ENCODE assay signal across 28 cellular contexts in the genomic region with DNA sequence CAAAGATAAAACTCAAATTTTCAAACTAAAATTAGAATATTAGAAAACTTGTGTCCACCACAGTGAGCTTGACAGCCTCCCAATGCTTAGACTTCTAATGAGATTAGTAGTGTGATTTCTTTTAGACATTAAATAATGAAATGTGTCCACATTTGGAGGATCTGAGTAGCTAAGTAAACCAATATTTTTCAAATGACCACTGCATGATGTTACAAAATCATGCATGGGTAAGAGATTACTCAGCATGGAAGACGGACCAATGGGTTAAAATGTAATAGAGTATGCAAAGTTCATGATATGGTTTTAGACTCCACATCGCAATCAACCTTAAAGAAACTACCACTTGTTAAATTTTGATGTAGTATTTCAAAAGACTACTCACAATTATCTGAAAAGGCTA.
DNase-seq lines count a peak whose midpoint lies in the region; ATAC-seq, FAIRE-seq and TF ChIP-seq lines count a peak whose summit lies in the region.
"Had no signal": no experiment of that assay in that cellular context is flagged by ENCODE, and none has a peak within 500 bp of the region (broad histone marks: within the 10 kb centered on the region; RNA-seq: fewer than 3 reads in every experiment).

No MANE protein-coding gene starts in this region.

- H3K36me3 ChIP-seq in ACC112 (ENCODE audit: insufficient read depth, low read length) (no peaks in the 10 kb centered on the region), pancreas (no peaks in the 10 kb centered on the region)
- H3K36me3 ChIP-seq: tibial nerve had no signal

- H3K4me3 Mint-ChIP-seq in activated CD4-positive, alpha-beta memory T cell treated with anti-CD3 and anti-CD28 coated beads for 36 hours = no peak overlapping the region
- H3K4me3 Mint-ChIP-seq: activated B cell treated with CpG ODN at 0.5 μM for 24 hours; activated CD4-positive, alpha-beta memory T cell treated with anti-CD3 and anti-CD28 coated beads, Interleukin-2, amount 10 ng/mL, durations not matched to agents 7 days and 5 days; naive B cell; stimulated activated naive CD8-positive, alpha-beta T cell treated with anti-CD3 and anti-CD28 coated beads, Interleukin-15, Interleukin-2, amounts not matched to agents 100 ng/mL and 50 ng/mL, for 24 hours had no signal

- TF ChIP-seq CTCF in cardiac fibroblast (IDR thresholded peaks at IDR 0.05; ENCODE audit: low read depth, low read length) (no peak), pancreas (IDR thresholded peaks at IDR 0.05) (no peak)

- 70 to 78% methylated on average over 2 of the region's 2 CpGs for WGBS in pancreas, 2 donors

- no peak for ATAC-seq in pancreas
- ATAC-seq: esophagus mucosa, left colon, SK-N-SH treated with all-trans-retinoic acid at 6 μM for 48 hours had no signal

- no peak overlapping the region for H3K4me3 ChIP-seq in ACC112 (ENCODE audit: low read depth, low read length)
- no peak overlapping the region for H3K4me3 ChIP-seq in cardiac fibroblast (replicated peaks in 1 of 2; ENCODE audit: low read depth in 2 of 2, low read length in 2 of 2)
- no peak overlapping the region for H3K4me3 ChIP-seq in pancreas
- H3K4me3 ChIP-seq: MG63, tibial nerve had no signal

- DNase-seq in HS-5 (ENCODE audit: low read depth) (peak; percentile 81), cardiac fibroblast (ENCODE audit: low read depth in 2 of 2) (peak; percentile 29 to 88), iris pigment epithelial cell (ENCODE audit: low read depth) (peak; percentile 90), NCI-H345 treated with DMSO at 0.1 percent for 48 hours (lab: John Stamatoyannopoulos, UW; ENCODE audit: unreplicated experiment) (no peak), pancreas (no peak), NCI-H146 (lab: John Stamatoyannopoulos, UW) (no peak)
- no peak for DNase-seq in activated CD4-positive, alpha-beta memory T cell treated with anti-CD3 and anti-CD28 coated beads for 36 hours
- DNase-seq: activated B cell treated with CpG ODN at 0.5 μM for 24 hours; activated CD4-positive, alpha-beta memory T cell treated with anti-CD3 and anti-CD28 coated beads, Interleukin-2, amount 10 ng/mL, durations not matched to agents 7 days and 5 days; activated effector memory CD4-positive, alpha-beta T cell treated with anti-CD3 and anti-CD28 coated beads, Interleukin-2, amount 50 U/mL, for 16 hours; C1 segment of cervical spinal cord; Calu3; caudate nucleus; head of caudate nucleus; left colon; mesendoderm; MG63; naive B cell; NCI-H1417 treated with DMSO at 0.1 percent for 48 hours; NCI-H526; stimulated activated CD4-positive, alpha-beta T cell treated with anti-CD3 and anti-CD28 coated beads, Interleukin-12 subunit alpha, Interleukin-12 subunit beta, amount 100 ng/mL, for 4 hours had no signal

- CTCF ChIA-PET in activated CD4-positive, alpha-beta memory T cell treated with anti-CD3 and anti-CD28 coated beads for 36 hours (lab: Charles Lee) = interaction anchor here (1.2 kb wide), 2 partner anchors 9 to 120 kb away, joined by 3 to 4 read pairs; no protein-coding TSS in a partner anchor

- peak overlapping the region; percentile 60 for H3K27ac ChIP-seq in ACC112 (ENCODE audit: low read depth, low read length)
- no peak overlapping the region for H3K27ac ChIP-seq in pancreas
- H3K27ac ChIP-seq: RWPE1, tibial nerve had no signal

- H3K4me1 Mint-ChIP-seq in activated CD4-positive, alpha-beta memory T cell treated with anti-CD3 and anti-CD28 coated beads for 36 hours (ENCODE audit: low read depth) = no peaks in the 10 kb centered on the region
- H3K4me1 Mint-ChIP-seq: activated B cell treated with CpG ODN at 0.5 μM for 24 hours; activated CD4-positive, alpha-beta memory T cell treated with anti-CD3 and anti-CD28 coated beads, Interleukin-2, amount 10 ng/mL, durations not matched to agents 7 days and 5 days had no signal

- H3K27ac Mint-ChIP-seq in activated CD4-positive, alpha-beta memory T cell treated with anti-CD3 and anti-CD28 coated beads for 36 hours = no peak overlapping the region
- H3K27ac Mint-ChIP-seq: activated B cell treated with CpG ODN at 0.5 μM for 24 hours; activated CD4-positive, alpha-beta memory T cell treated with anti-CD3 and anti-CD28 coated beads, Interleukin-2, amount 10 ng/mL, durations not matched to agents 7 days and 5 days; naive B cell; stimulated activated naive CD8-positive, alpha-beta T cell treated with anti-CD3 and anti-CD28 coated beads, Interleukin-15, Interleukin-2, amounts not matched to agents 100 ng/mL and 50 ng/mL, for 24 hours had no signal

- H3K9me3 Mint-ChIP-seq in activated CD4-positive, alpha-beta memory T cell treated with anti-CD3 and anti-CD28 coated beads for 36 hours = no peaks in the 10 kb centered on the region
- H3K9me3 Mint-ChIP-seq: activated CD4-positive, alpha-beta memory T cell treated with anti-CD3 and anti-CD28 coated beads, Interleukin-2, amount 10 ng/mL, durations not matched to agents 7 days and 5 days; stimulated activated naive CD8-positive, alpha-beta T cell treated with anti-CD3 and anti-CD28 coated beads, Interleukin-15, Interleukin-2, amounts not matched to agents 100 ng/mL and 50 ng/mL, for 24 hours had no signal

- H3K79me2 ChIP-seq in ACC112 (ENCODE audit: control insufficient read depth, insufficient read depth, low read length, unreplicated experiment) = no peaks in the 10 kb centered on the region

- intact Hi-C loops in activated CD4-positive, alpha-beta memory T cell treated with anti-CD3 and anti-CD28 coated beads for 36 hours (cut with micrococcal nuclease) = no loop called here
- intact Hi-C loops in pancreas (cut with DNase I) = no loop called here

- H3K27me3 Mint-ChIP-seq in activated CD4-positive, alpha-beta memory T cell treated with anti-CD3 and anti-CD28 coated beads for 36 hours = peaks cover 4% of the 10 kb centered on the region

- H3K27me3 ChIP-seq in ACC112 (ENCODE audit: insufficient read depth, low read length) = no peaks in the 10 kb centered on the region
- H3K27me3 ChIP-seq in pancreas = no peaks in the 10 kb centered on the region
- H3K27me3 ChIP-seq: MG63, tibial nerve had no signal

- no peaks in the 10 kb centered on the region for H3K9me3 ChIP-seq in pancreas
- H3K9me3 ChIP-seq: tibial nerve had no signal

- H3K4me1 ChIP-seq in ACC112 (ENCODE audit: control insufficient read depth, insufficient read depth, low read length, unreplicated experiment) (peaks cover 24% of the 10 kb centered on the region), pancreas (no peaks in the 10 kb centered on the region)
- H3K4me1 ChIP-seq: tibial nerve had no signal

- no peak for FAIRE-seq in pancreas (lab: Jason Lieb, UNC)
- FAIRE-seq: A204.1 had no signal

- POLR2A ChIA-PET in activated CD4-positive, alpha-beta memory T cell treated with anti-CD3 and anti-CD28 coated beads for 36 hours (lab: Charles Lee) = no interaction called here

- H3K36me3 Mint-ChIP-seq in activated CD4-positive, alpha-beta memory T cell treated with anti-CD3 and anti-CD28 coated beads for 36 hours = no peaks in the 10 kb centered on the region
- H3K36me3 Mint-ChIP-seq: naive B cell had no signal

- H2AFZ ChIP-seq in ACC112 (ENCODE audit: low read length, unreplicated experiment) = peak overlapping the region; percentile 31

Comparison
In these comparisons a context has a peak if more than half of its experiments do, and no peak if none do; other contexts are left out.
1. DNase-seq: peak in HS-5 (single experiment), cardiac fibroblast (2 of 2) and iris pigment epithelial cell (single experiment); none in NCI-H345 treated with DMSO at 0.1 percent for 48 hours (single experiment), activated CD4-positive, alpha-beta memory T cell treated with anti-CD3 and anti-CD28 coated beads for 36 hours (single experiment), pancreas (0 of 6) and NCI-H146 (single experiment).